In genomic region chr10:3873728-3874461, GRCh38 we compare ENCODE assay signal across 9 cellular contexts.
A peak's percentile ranks its signal among the peaks of the same experiment; 100 is the strongest.
DNase-seq lines count a peak whose midpoint lies in the region; ATAC-seq and TF ChIP-seq lines count a peak whose summit lies in the region.
"Had no signal": no experiment of that assay in that cellular context is flagged by ENCODE, and none has a peak within 500 bp of the region (broad histone marks: within the 10 kb centered on the region; RNA-seq: fewer than 3 reads in every experiment).

No MANE protein-coding gene starts in this region.

- H3K4me3 ChIP-seq in AG10803 (ENCODE audit: low read length) (no peak overlapping the region), mucosa of rectum (ENCODE audit: low read length in 2 of 2) (no peak overlapping the region)
- H3K4me3 ChIP-seq: HAP-1 had no signal

- no peak for TF ChIP-seq CTCF in AG10803 (conservative IDR thresholded peaks at IDR 0.05; ENCODE audit: low read length)

- H3K27me3 ChIP-seq in mucosa of rectum (ENCODE audit: control insufficient read depth in 2 of 2, insufficient read depth in 2 of 2, low read length in 2 of 2) = no peaks in the 10 kb centered on the region

- H3K9me3 ChIP-seq in mucosa of rectum (ENCODE audit: control insufficient read depth in 2 of 2, low read length in 2 of 2) = no peaks in the 10 kb centered on the region
- H3K9me3 ChIP-seq: HAP-1 had no signal

- no peak overlapping the region for H3K9ac ChIP-seq in mucosa of rectum (ENCODE audit: low read depth in 1 of 2, low read length in 2 of 2)

- DNase-seq in AG10803 (ENCODE audit: low read depth) = peak; percentile 79
- peak; percentile 79 for DNase-seq in NCI-H748 treated with DMSO at 0.1 percent for 48 hours (lab: John Stamatoyannopoulos, UW)
- DNase-seq in central memory CD4-positive, alpha-beta T cell = peak; percentile 91
- DNase-seq in activated CD8-positive, alpha-beta memory T cell treated with anti-CD3 and anti-CD28 coated beads, Interleukin-2, amount 50 U/mL, for 48 hours = no peak
- no peak for DNase-seq in stimulated activated CD8-positive, alpha-beta memory T cell treated with anti-CD3 and anti-CD28 coated beads, Interleukin-4, amount 100 ng/mL, for 48 hours

- H3K4me1 ChIP-seq in mucosa of rectum (ENCODE audit: control insufficient read depth in 2 of 2, insufficient read depth in 2 of 2, low read length in 2 of 2) = peaks cover 32 to 46% of the 10 kb centered on the region in 2 donors
- H3K4me1 ChIP-seq: HAP-1 had no signal

- H3K27ac ChIP-seq in mucosa of rectum (ENCODE audit: low read depth in 2 of 2, low read length in 2 of 2) = peak overlapping the region; percentile 52 to 76

- no peaks in the 10 kb centered on the region for H3K36me3 ChIP-seq in mucosa of rectum (ENCODE audit: control insufficient read depth in 2 of 2, insufficient read depth in 2 of 2, low read length in 2 of 2)
- H3K36me3 ChIP-seq: HAP-1 had no signal

- ATAC-seq in GM18520 (IDR thresholded peaks at IDR 0.05; ENCODE audit: unreplicated experiment) = peak; percentile 63
- ATAC-seq in HG03025 (IDR thresholded peaks at IDR 0.05; ENCODE audit: low FRiP score, unreplicated experiment) = peak; percentile 56

Comparison
In these comparisons a context has a peak if more than half of its experiments do, and no peak if none do; other contexts are left out.
1. DNase-seq: peak in AG10803 (single experiment), NCI-H748 treated with DMSO at 0.1 percent for 48 hours (single experiment) and central memory CD4-positive, alpha-beta T cell (single experiment); none in activated CD8-positive, alpha-beta memory T cell treated with anti-CD3 and anti-CD28 coated beads, Interleukin-2, amount 50 U/mL, for 48 hours (single experiment) and stimulated activated CD8-positive, alpha-beta memory T cell treated with anti-CD3 and anti-CD28 coated beads, Interleukin-4, amount 100 ng/mL, for 48 hours (single experiment).